Comparison of ENCODE assay signal across 15 cellular contexts in genomic region chr1:200041337-200042118, GRCh38. TPM values are rescaled to one million over a fixed set of nuclear protein-coding genes. Genes with fewer than 3 reads are reported as not detected.
DNase-seq lines count a peak whose midpoint lies in the region; ATAC-seq and TF ChIP-seq lines count a peak whose summit lies in the region.
"Had no signal": no experiment of that assay in that cellular context is flagged by ENCODE, and none has a peak within 500 bp of the region (broad histone marks: within the 10 kb centered on the region; RNA-seq: fewer than 3 reads in every experiment).

No MANE protein-coding gene starts in this region.

- DNase-seq in heart left ventricle (no peak), Right ventricle myocardium superior (no peak), esophagus squamous epithelium (lab: John Stamatoyannopoulos, UW) (no peak), upper lobe of left lung (no peak), dedifferentiated amniotic fluid mesenchymal stem cell (ENCODE audit: extremely low spot score) (no peak)
- DNase-seq in effector CD4-positive, alpha-beta T cell = no peak
- DNase-seq: activated CD4-positive, alpha-beta T cell treated with anti-CD3 and anti-CD28 coated beads for 36 hours; activated gamma-delta T cell; DND-41; NCI-H1436; NCI-H774 had no signal

- intact Hi-C loops in heart left ventricle (cut with DNase I) (no loop called here), Right ventricle myocardium superior (cut with DNase I) (no loop called here), esophagus squamous epithelium (cut with DNase I) (no loop called here)

- no peak for TF ChIP-seq EP300 in upper lobe of left lung (IDR thresholded peaks at IDR 0.05)

- H3K27me3 Mint-ChIP-seq in nephron (ENCODE audit: low read depth) = peaks cover 19% of the 10 kb centered on the region

- H3K4me3 Mint-ChIP-seq in nephron = peak overlapping the region; percentile 19 to 78 (median 70)
- H3K4me3 Mint-ChIP-seq: activated CD4-positive, alpha-beta T cell treated with anti-CD3 and anti-CD28 coated beads for 36 hours had no signal

- H3K27ac Mint-ChIP-seq in nephron = no peak overlapping the region
- H3K27ac Mint-ChIP-seq: activated CD4-positive, alpha-beta T cell treated with anti-CD3 and anti-CD28 coated beads for 36 hours; stimulated activated effector memory CD8-positive, alpha-beta T cell treated with anti-CD3 and anti-CD28 coated beads, Interleukin-12 subunit alpha, Interleukin-12 subunit beta, amount 100 ng/mL, for 72 hours had no signal

- TF ChIP-seq POLR2A in heart left ventricle (IDR thresholded peaks at IDR 0.05) = no peak
- TF ChIP-seq POLR2A in esophagus squamous epithelium (IDR thresholded peaks at IDR 0.05) = no peak
- TF ChIP-seq POLR2A in upper lobe of left lung (IDR thresholded peaks at IDR 0.05) = no peak

- no peaks in the 10 kb centered on the region for H3K36me3 Mint-ChIP-seq in nephron (ENCODE audit: low read depth)
- H3K36me3 Mint-ChIP-seq: stimulated activated effector memory CD8-positive, alpha-beta T cell treated with anti-CD3 and anti-CD28 coated beads, Interleukin-12 subunit alpha, Interleukin-12 subunit beta, amount 100 ng/mL, for 72 hours had no signal

- TF ChIP-seq CTCF in heart left ventricle (IDR thresholded peaks at IDR 0.05) (no peak), esophagus squamous epithelium (IDR thresholded peaks at IDR 0.05) (no peak), nephron (IDR thresholded peaks at IDR 0.05; ENCODE audit: unreplicated experiment in 3 of 3) (no peak), upper lobe of left lung (IDR thresholded peaks at IDR 0.05) (no peak)

- peaks cover 40% of the 10 kb centered on the region for H3K4me1 Mint-ChIP-seq in nephron

- H3K9me3 ChIP-seq in heart left ventricle (no peaks in the 10 kb centered on the region), esophagus squamous epithelium (no peaks in the 10 kb centered on the region), upper lobe of left lung (no peaks in the 10 kb centered on the region)
- H3K9me3 ChIP-seq: SK-N-SH had no signal

- H3K36me3 ChIP-seq in heart left ventricle = no peaks in the 10 kb centered on the region
- no peaks in the 10 kb centered on the region for H3K36me3 ChIP-seq in esophagus squamous epithelium
- H3K36me3 ChIP-seq in upper lobe of left lung = no peaks in the 10 kb centered on the region

- peak in 1 of 4 donors; percentile 27 for ATAC-seq in heart left ventricle
- no peak for ATAC-seq in Right ventricle myocardium superior (ENCODE audit: poor library complexity)
- no peak for ATAC-seq in upper lobe of left lung (ENCODE audit: low FRiP score in 2 of 2)
- ATAC-seq in activated CD4-positive, CD25-positive, alpha-beta regulatory T cell treated with anti-CD3 and anti-CD28 coated beads, Interleukin-2, amount 50 U/mL, for 24 hours = no peak
- ATAC-seq: activated CD4-positive, alpha-beta T cell treated with anti-CD3 and anti-CD28 coated beads for 36 hours had no signal

- H3K4me3 ChIP-seq in heart left ventricle = peak overlapping the region; percentile 18 to 65 (median 55)
- peak overlapping the region in 3 of 4 donors; percentile 41 to 68 (median 51) for H3K4me3 ChIP-seq in esophagus squamous epithelium
- H3K4me3 ChIP-seq in upper lobe of left lung = peak overlapping the region in 2 of 4 donors; percentile 45 to 57

- H3K9me3 Mint-ChIP-seq in nephron = no peaks in the 10 kb centered on the region
- H3K9me3 Mint-ChIP-seq: stimulated activated effector memory CD8-positive, alpha-beta T cell treated with anti-CD3 and anti-CD28 coated beads, Interleukin-12 subunit alpha, Interleukin-12 subunit beta, amount 100 ng/mL, for 72 hours had no signal

- 8 to 32% (median 18%) methylated on average over 33 to 35 of the region's 35 CpGs for WGBS in heart left ventricle, 4 donors
- WGBS in esophagus squamous epithelium, 2 donors = 34 to 38% methylated on average over 12 to 15 of the region's 35 CpGs
- 32 to 47% methylated on average over 35 of the region's 35 CpGs for WGBS in upper lobe of left lung, 2 donors

- H3K4me1 ChIP-seq in heart left ventricle (peaks cover 0 to 44% (median 26%) of the 10 kb centered on the region in 12 donors), esophagus squamous epithelium (peaks cover 13 to 48% (median 18%) of the 10 kb centered on the region in 3 donors), upper lobe of left lung (peaks cover 30 to 46% (median 37%) of the 10 kb centered on the region in 4 donors)

- H3K27ac ChIP-seq in heart left ventricle (peak overlapping the region in 7 of 12 donors; percentile 21 to 60 (median 45)), esophagus squamous epithelium (peak overlapping the region; percentile 7 to 69 (median 65)), upper lobe of left lung (peak overlapping the region in 3 of 4 donors; percentile 53 to 65 (median 54))

- H3K27me3 ChIP-seq in heart left ventricle (peaks cover 55 to 100% (median 94%) of the 10 kb centered on the region in 9 donors), esophagus squamous epithelium (peaks cover 24 to 100% (median 51%) of the 10 kb centered on the region in 4 donors), upper lobe of left lung (peaks cover under 1 to 72% (median 36%) of the 10 kb centered on the region in 4 donors)

RNA-seq across cellular contexts. Expression of gene NR5A2, which starts 14.0 kb away (rescaled TPM):
- 1 to 10 TPM in 7 of 9 donors, under 1 TPM in 2; 0.44 to 2.7 (median 1.2) TPM for total RNA-seq in heart left ventricle
- under 1 TPM; 0.30 to 0.69 TPM for polyA plus RNA-seq in heart left ventricle
- total RNA-seq in Right ventricle myocardium superior = 1.7 TPM
- total RNA-seq in esophagus squamous epithelium = 1 to 10 TPM in 2 of 4 donors, under 1 TPM in 2; 0.30 to 4.2 (median 0.87) TPM
- 1 to 10 TPM in 4 of 6 donors, under 1 TPM in 2; under 0.01 to 7.8 (median 2.1) TPM for total RNA-seq in upper lobe of left lung
- total RNA-seq: activated CD4-positive, alpha-beta T cell treated with anti-CD3 and anti-CD28 coated beads for 36 hours had no signal
- polyA plus RNA-seq: SK-N-SH had no signal
